ENCODE assay signal across 8 cellular contexts in genomic region chr9:70257991-70258691, GRCh38. TPM values are rescaled to one million over a fixed set of nuclear protein-coding genes. Genes with fewer than 3 reads are reported as not detected.
A peak's percentile ranks its signal among the peaks of the same experiment; 100 is the strongest.
DNase-seq lines count a peak whose midpoint lies in the region; ATAC-seq and TF ChIP-seq lines count a peak whose summit lies in the region.

No MANE protein-coding gene starts in this region.

- CTCF ChIA-PET in MCF 10A (lab: Yijun Ruan, JAX) = interaction anchor here (0.7 to 3.5 kb wide), 9 partner anchors 137 to 836 kb away, joined by 3 to 16 read pairs (median 5); no protein-coding TSS in a partner anchor

- H3K9me3 ChIP-seq in Peyer's patch (no peaks in the 10 kb centered on the region), iPS-20b (ENCODE audit: insufficient read depth, low read depth, low read length) (no peaks in the 10 kb centered on the region)

- H3K27ac Mint-ChIP-seq in MCF 10A (ENCODE audit: low read depth, unreplicated experiment) = peak overlapping the region; percentile 99

- H3K4me1 Mint-ChIP-seq in MCF 10A (ENCODE audit: insufficient read depth, unreplicated experiment) = peaks cover 63% of the 10 kb centered on the region

- TSS peak; percentile 82 for BruUV-seq in MCF 10A (replicated peaks; lab: Mats Ljungman, UMichigan)

- H3K4me3 Mint-ChIP-seq in MCF 10A (ENCODE audit: unreplicated experiment) = peak overlapping the region; percentile 97

- peak overlapping the region; percentile 94 for H3K9ac ChIP-seq in iPS-20b (ENCODE audit: low read depth, low read length)

- H3K27me3 Mint-ChIP-seq in MCF 10A (ENCODE audit: insufficient read depth, unreplicated experiment) = no peaks in the 10 kb centered on the region

- H3K9me3 Mint-ChIP-seq in MCF 10A (ENCODE audit: unreplicated experiment) = no peaks in the 10 kb centered on the region

- intact Hi-C loops in MCF 10A (cut with micrococcal nuclease) = loop anchor here (1.0 to 10.0 kb wide), 4 partner anchors 159 to 493 kb away; partner anchors contain the start of gene PTAR1

- H3K27me3 ChIP-seq in Peyer's patch = no peaks in the 10 kb centered on the region
- no peaks in the 10 kb centered on the region; the same call in 1 of the 2 replicates for H3K27me3 ChIP-seq in iPS-20b (ENCODE audit: insufficient read depth, low read length)

- ATAC-seq in GM21367 (IDR thresholded peaks at IDR 0.05; ENCODE audit: unreplicated experiment) = peak; percentile 45
- ATAC-seq in HG03565 (IDR thresholded peaks at IDR 0.05; ENCODE audit: unreplicated experiment) = peak; percentile 27

- DNase-seq in ELR (ENCODE audit: low read depth) (peak; percentile 56), Peyer's patch (peak; percentile 19 to 87 (median 54)), MCF 10A (ENCODE audit: unreplicated experiment) (peak; percentile 77), skeletal muscle cell (ENCODE audit: low read depth) (no peak), NCI-H1694 treated with DMSO at 0.1 percent for 48 hours (lab: John Stamatoyannopoulos, UW) (no peak)

- H3K36me3 Mint-ChIP-seq in MCF 10A (ENCODE audit: insufficient read depth, unreplicated experiment) = peaks cover 28% of the 10 kb centered on the region

- peak overlapping the region; percentile 64 to 93 (median 78) for H3K4me3 ChIP-seq in Peyer's patch
- peak overlapping the region; percentile 94 for H3K4me3 ChIP-seq in iPS-20b (ENCODE audit: low read length)
- peak overlapping the region; percentile 79 for H3K4me3 ChIP-seq in skeletal muscle cell (ENCODE audit: low read depth, low read length)

- no peak for TF ChIP-seq POLR2A in Peyer's patch (IDR thresholded peaks at IDR 0.05)

- H3K27ac ChIP-seq in Peyer's patch (peak overlapping the region; percentile 86 to 91 (median 90)), iPS-20b (ENCODE audit: low read length) (peak overlapping the region; percentile 4)

- POLR2A ChIA-PET in MCF 10A (lab: Yijun Ruan, JAX) = interaction anchor here (0.6 to 4.9 kb wide), 23 partner anchors 9 to 1082 kb away, joined by 3 to 54 read pairs (median 5); partner anchors contain the start of genes KLF9 and PTAR1

- TF ChIP-seq CTCF in Peyer's patch (IDR thresholded peaks at IDR 0.05) (no peak), MCF 10A (IDR thresholded peaks at IDR 0.05; ENCODE audit: unreplicated experiment) (no peak)

- H3K4me1 ChIP-seq in Peyer's patch = peaks cover 3 to 37% (median 13%) of the 10 kb centered on the region in 4 donors
- peaks cover 12% of the 10 kb centered on the region for H3K4me1 ChIP-seq in iPS-20b (ENCODE audit: insufficient read depth, low read length)

- H3K36me3 ChIP-seq in Peyer's patch (no peaks in the 10 kb centered on the region), iPS-20b (ENCODE audit: insufficient read depth, low read depth, low read length) (peaks cover 18% of the 10 kb centered on the region)

RNA-seq across cellular contexts. Expression of gene SMC5, which starts 0.6 kb away (rescaled TPM):
- total RNA-seq in Peyer's patch = 100 to 1,000 TPM in 1 of 4 donors, 10 to 100 TPM in 3; 23.3 to 235 (median 86.5) TPM
- 29.8 and 31.9 TPM in 2 replicates for total RNA-seq in MCF 10A (2022)

Comparison
In these comparisons a context has a peak if more than half of its experiments do, and no peak if none do; other contexts are left out.
1. DNase-seq: peak in ELR (single experiment), Peyer's patch (3 of 3) and MCF 10A (single experiment); none in skeletal muscle cell (single experiment) and NCI-H1694 treated with DMSO at 0.1 percent for 48 hours (single experiment).
2. Peak in every context shown above with its lines, with median percentiles within 50 percentile points of each other: H3K4me3 ChIP-seq.